In genomic region chr12:57646659-57647049, GRCh38 we compare ENCODE assay signal across 8 cellular contexts. TPM values are rescaled to one million over a fixed set of nuclear protein-coding genes. Genes with fewer than 3 reads are reported as not detected.
DNase-seq lines count a peak whose midpoint lies in the region; ATAC-seq, FAIRE-seq and TF ChIP-seq lines count a peak whose summit lies in the region.
"Not testable (repeated sequence)": the region's sequence is repeated elsewhere in the genome, so short reads cannot be mapped to it uniquely, and the experiment has no call there.
"Had no signal": no experiment of that assay in that cellular context is flagged by ENCODE, and none has a peak within 500 bp of the region (broad histone marks: within the 10 kb centered on the region; RNA-seq: fewer than 3 reads in every experiment).

No MANE protein-coding gene starts in this region.

- peak overlapping the region in 1 of 2 experiments; percentile 38; a peak in 1 of 4 replicates for H3K9ac ChIP-seq in K562 (ENCODE audit: insufficient read depth in 1 of 2, low read depth in 2 of 2, low read length in 2 of 2)

- CTCF ChIA-PET in K562 (lab: Yijun Ruan, JAX; ENCODE audit: low intra/inter-chr PET ratio): not testable (repeated sequence)

- POLR2A ChIA-PET in K562 (lab: Yijun Ruan, JAX): interaction anchor here (0.8 kb wide), 1 partner anchor 14 kb away, joined by 3 read pairs; no protein-coding TSS in a partner anchor

- TF ChIP-seq EP300 in K562 (IDR thresholded peaks at IDR 0.05; ENCODE audit: low read length): not testable (repeated sequence)

- H3K4me3 ChIP-seq in K562: not testable (repeated sequence)

- peak overlapping the region; percentile 86 for H2AFZ ChIP-seq in K562 (ENCODE audit: low read depth, low read length)

- H3K4me2 ChIP-seq in K562 (ENCODE audit: insufficient read depth, low read length): peak overlapping the region; percentile 60

- peak; percentile 72 for TF ChIP-seq POLR2A in K562 (conservative IDR thresholded peaks at IDR 0.05)

- not testable (repeated sequence) for H3K79me2 ChIP-seq in K562 (ENCODE audit: control insufficient read depth, insufficient read depth, low read length)

- WGBS in K562 (ENCODE audit: insufficient coverage, low coverage, missing lambda C conversion rate): no CpG with 5 or more reads among the region's 15 CpGs

- H3K36me3 ChIP-seq in K562 (ENCODE audit: control insufficient read depth, insufficient read depth, low read length): not testable (repeated sequence)

- BruUV-seq in K562 (replicated peaks; lab: Mats Ljungman, UMichigan): not testable (repeated sequence)

- not testable (repeated sequence) for H3K4me1 ChIP-seq in K562 (replicated peaks in 1 of 2; ENCODE audit: control insufficient read depth in 2 of 2, insufficient read depth in 2 of 2, low read length in 2 of 2)

- not testable (repeated sequence) for TF ChIP-seq RAD21 in K562 (CRISPR knock-in tag; conservative IDR thresholded peaks at IDR 0.05 in 1 of 2, IDR thresholded peaks at IDR 0.05 in 1 of 2)

- ATAC-seq in K562: not testable (repeated sequence)

- H4K20me1 ChIP-seq in K562 (replicated peaks; ENCODE audit: control insufficient read depth, insufficient read depth, low read length): not testable (repeated sequence)

- not testable (repeated sequence) for H3K27me3 ChIP-seq in K562 (ENCODE audit: control insufficient read depth in 2 of 2, insufficient read depth in 2 of 2, low read length in 2 of 2)

- H3K9me3 ChIP-seq in K562 (replicated peaks; ENCODE audit: control insufficient read depth, insufficient read depth, low read depth, low read length): not testable (repeated sequence)

- in situ Hi-C loops in K562 (cut with MboI): not testable (repeated sequence)

- not testable (repeated sequence) for FAIRE-seq in K562 (lab: Jason Lieb, UNC)

- not testable (repeated sequence) for H3K9me1 ChIP-seq in K562 (ENCODE audit: control insufficient read depth, insufficient read depth, low read length)

- TF ChIP-seq CTCF in K562 (IDR thresholded peaks at IDR 0.05 in 2 of 3, conservative IDR thresholded peaks at IDR 0.05 in 1 of 3; ENCODE audit: insufficient read depth in 2 of 3, low read depth in 1 of 3, low read length in 3 of 3): not testable (repeated sequence)

- peak overlapping the region; percentile 69 for H3K27ac ChIP-seq in K562 (ENCODE audit: extremely low read depth, low read depth, low read length)

- not testable (repeated sequence) for DNase-seq in K562 (ENCODE audit: extremely low read depth in 1 of 4, low spot score in 3 of 4)

- intact Hi-C loops in K562 (cut with micrococcal nuclease): not testable (repeated sequence)

RNA-seq across cellular contexts. Expression of gene B4GALNT1, which starts 13.7 kb away (rescaled TPM):
- 50.8 and 90.4 TPM in 2 replicates for total RNA-seq in K562 (2011; cell fraction: chromatin; rRNA removed; ENCODE audit: low replicate concordance)
- 64.4 and 74.2 TPM in 2 replicates for total RNA-seq in K562 (2011; cell fraction: nucleolus; rRNA removed)
- total RNA-seq in K562 (2011; cell fraction: nucleoplasm; rRNA removed): 62.8 and 71.3 TPM in 2 replicates
- 18.3 and 21.8 TPM in 2 replicates for total RNA-seq in K562 (2014; rRNA removed)
- 5.9 and 7.7 TPM in 2 replicates for total RNA-seq in K562 (2014; rRNA removed; fragmentation: Illumina TruSeq; extraction: Trizol)
- total RNA-seq in K562 (2015; rRNA removed; fragmentation: Illumina TruSeq; extraction: Trizol): 9.8 and 9.9 TPM in 2 replicates
- total RNA-seq in K562 (2021): 26.3 and 32.2 TPM in 2 replicates
- polyA plus RNA-seq in K562 (2011; rRNA removed): 7.3 and 12.2 TPM in 2 replicates
- polyA plus RNA-seq in K562 (2011; cell fraction: cytosol; rRNA removed): 7.6 and 15.8 TPM in 2 replicates
- 63.0 and 75.2 TPM in 2 replicates for polyA plus RNA-seq in K562 (2011; cell fraction: nucleus; rRNA removed)
- polyA plus RNA-seq in K562 (2012): 14.4 and 26.8 TPM in 2 replicates
- 17.4 and 17.5 TPM in 2 replicates for polyA plus RNA-seq in K562 (2014; fragmentation: Illumina TruSeq; extraction: Trizol)
- 1 to 10 TPM; 1.0 to 1.7 TPM for polyA plus RNA-seq in K562 (2014; fragmentation: Nextera tagmentation; extraction: Ambion mirVana)
- 20.6 and 21.0 TPM in 2 replicates for polyA plus RNA-seq in K562 (2014; rRNA removed)
- 6.4 and 6.5 TPM in 2 replicates for polyA minus RNA-seq in K562 (2011; rRNA and poly(A)+ RNA removed)
- polyA minus RNA-seq in K562 (2011; cell fraction: cytosol; rRNA and poly(A)+ RNA removed): 5.6 and 11.6 TPM in 2 replicates
- 28.7 and 34.7 TPM in 2 replicates for polyA minus RNA-seq in K562 (2011; cell fraction: nucleus; rRNA and poly(A)+ RNA removed)
- total RNA-seq: CD4-positive, alpha-beta memory T cell; CD4-positive, alpha-beta T cell; CD4-positive, CD25-positive, alpha-beta regulatory T cell; CD8-positive, alpha-beta T cell had no signal
- polyA plus RNA-seq: CD14-positive monocyte; CD4-positive, alpha-beta memory T cell; CD4-positive, CD25-positive, alpha-beta regulatory T cell; CD8-positive, alpha-beta memory T cell had no signal

RNA-seq across cellular contexts. Expression of gene ARHGEF25, which starts 35.4 kb away (rescaled TPM):
- total RNA-seq in K562 (2011; cell fraction: chromatin; rRNA removed; ENCODE audit: low replicate concordance): 50.1 and 109 TPM in 2 replicates
- 60.5 and 65.7 TPM in 2 replicates for total RNA-seq in K562 (2011; cell fraction: nucleolus; rRNA removed)
- total RNA-seq in K562 (2011; cell fraction: nucleoplasm; rRNA removed): 44.0 and 54.3 TPM in 2 replicates
- total RNA-seq in K562 (2014; rRNA removed): 11.6 and 18.6 TPM in 2 replicates
- 7.5 and 9.2 TPM in 2 replicates for total RNA-seq in K562 (2014; rRNA removed; fragmentation: Illumina TruSeq; extraction: Trizol)
- total RNA-seq in K562 (2015; rRNA removed; fragmentation: Illumina TruSeq; extraction: Trizol): 4.9 and 6.1 TPM in 2 replicates
- total RNA-seq in K562 (2021): 13.6 and 15.0 TPM in 2 replicates
- 13.3 and 18.1 TPM in 2 replicates for polyA plus RNA-seq in K562 (2011; rRNA removed)
- 8.7 and 11.6 TPM in 2 replicates for polyA plus RNA-seq in K562 (2011; cell fraction: cytosol; rRNA removed)
- polyA plus RNA-seq in K562 (2011; cell fraction: nucleus; rRNA removed): 115 and 121 TPM in 2 replicates
- polyA plus RNA-seq in K562 (2012): 13.4 and 18.0 TPM in 2 replicates
- 14.1 and 14.9 TPM in 2 replicates for polyA plus RNA-seq in K562 (2014; fragmentation: Illumina TruSeq; extraction: Trizol)
- 1 to 10 TPM in 1 of 2 experiments, under 1 TPM in 1; 0.13 to 1.4 TPM for polyA plus RNA-seq in K562 (2014; fragmentation: Nextera tagmentation; extraction: Ambion mirVana)
- polyA plus RNA-seq in K562 (2014; rRNA removed): 16.0 and 17.3 TPM in 2 replicates
- 6.2 and 7.1 TPM in 2 replicates for polyA minus RNA-seq in K562 (2011; rRNA and poly(A)+ RNA removed)
- 2.8 TPM in 2 replicates for polyA minus RNA-seq in K562 (2011; cell fraction: cytosol; rRNA and poly(A)+ RNA removed)
- 10.5 and 16.6 TPM in 2 replicates for polyA minus RNA-seq in K562 (2011; cell fraction: nucleus; rRNA and poly(A)+ RNA removed)
- total RNA-seq: B cell had no signal
- polyA plus RNA-seq: CD14-positive monocyte; CD4-positive, alpha-beta memory T cell; CD4-positive, CD25-positive, alpha-beta regulatory T cell; CD8-positive, alpha-beta memory T cell had no signal

RNA-seq across cellular contexts. Expression of gene DTX3, which starts 42.0 kb away (rescaled TPM):
- 0.44 and 0.72 TPM in 2 replicates for total RNA-seq in K562 (2011; cell fraction: chromatin; rRNA removed; ENCODE audit: low replicate concordance)
- total RNA-seq in K562 (2011; cell fraction: nucleolus; rRNA removed): 0.13 TPM in 1 of 2 replicates, not detected in the other
- 0.29 and 1.1 TPM in 2 replicates for total RNA-seq in K562 (2011; cell fraction: nucleoplasm; rRNA removed)
- total RNA-seq in K562 (2014; rRNA removed) (not detected in 2 replicates), K562 (2014; rRNA removed; fragmentation: Illumina TruSeq; extraction: Trizol) (not detected in 2 replicates), K562 (2015; rRNA removed; fragmentation: Illumina TruSeq; extraction: Trizol) (not detected in 2 replicates), K562 (2021) (0.09 TPM in 1 of 2 replicates, not detected in the other)
- polyA plus RNA-seq in K562 (2011; rRNA removed) (0.15 TPM in 1 of 2 replicates, not detected in the other), K562 (2014; fragmentation: Illumina TruSeq; extraction: Trizol) (not detected in 2 replicates), K562 (2014; fragmentation: Nextera tagmentation; extraction: Ambion mirVana) (under 1 TPM; 0.03 to 0.06 TPM), K562 (2014; rRNA removed) (not detected in 2 replicates)
- 0.03 and 0.04 TPM in 2 replicates for polyA plus RNA-seq in K562 (2011; cell fraction: cytosol; rRNA removed)
- polyA plus RNA-seq in K562 (2011; cell fraction: nucleus; rRNA removed): 0.53 and 0.62 TPM in 2 replicates
- 0.05 TPM in 1 of 2 replicates, not detected in the other for polyA plus RNA-seq in K562 (2012)
- not detected in 2 replicates for polyA minus RNA-seq in K562 (2011; rRNA and poly(A)+ RNA removed)
- polyA minus RNA-seq in K562 (2011; cell fraction: cytosol; rRNA and poly(A)+ RNA removed): not detected in 2 replicates
- polyA minus RNA-seq in K562 (2011; cell fraction: nucleus; rRNA and poly(A)+ RNA removed): 0.13 TPM in 1 of 2 replicates, not detected in the other

RNA-seq across cellular contexts. Expression of gene OS9, which starts 47.3 kb away (rescaled TPM):
- total RNA-seq in K562 (2011; cell fraction: chromatin; rRNA removed; ENCODE audit: low replicate concordance): 197 and 263 TPM in 2 replicates
- total RNA-seq in K562 (2011; cell fraction: nucleolus; rRNA removed): 185 and 199 TPM in 2 replicates
- 161 and 189 TPM in 2 replicates for total RNA-seq in K562 (2011; cell fraction: nucleoplasm; rRNA removed)
- total RNA-seq in K562 (2014; rRNA removed) (88.5 and 93.7 TPM in 2 replicates), K562 (2014; rRNA removed; fragmentation: Illumina TruSeq; extraction: Trizol) (71.3 and 77.4 TPM in 2 replicates), K562 (2015; rRNA removed; fragmentation: Illumina TruSeq; extraction: Trizol) (90.2 and 97.8 TPM in 2 replicates), K562 (2021) (85.4 and 89.5 TPM in 2 replicates)
- polyA plus RNA-seq in K562 (2011; rRNA removed) (84.0 and 113 TPM in 2 replicates), K562 (2014; fragmentation: Illumina TruSeq; extraction: Trizol) (93.3 and 105 TPM in 2 replicates), K562 (2014; fragmentation: Nextera tagmentation; extraction: Ambion mirVana) (1 to 10 TPM; 4.6 to 7.9 TPM), K562 (2014; rRNA removed) (89.0 and 102 TPM in 2 replicates)
- polyA plus RNA-seq in K562 (2011; cell fraction: cytosol; rRNA removed): 96.9 and 176 TPM in 2 replicates
- 254 and 358 TPM in 2 replicates for polyA plus RNA-seq in K562 (2011; cell fraction: nucleus; rRNA removed)
- polyA plus RNA-seq in K562 (2012): 145 and 222 TPM in 2 replicates
- polyA minus RNA-seq in K562 (2011; rRNA and poly(A)+ RNA removed): 130 and 134 TPM in 2 replicates
- 33.0 and 35.3 TPM in 2 replicates for polyA minus RNA-seq in K562 (2011; cell fraction: cytosol; rRNA and poly(A)+ RNA removed)
- polyA minus RNA-seq in K562 (2011; cell fraction: nucleus; rRNA and poly(A)+ RNA removed): 41.7 and 80.5 TPM in 2 replicates

RNA-seq across cellular contexts. Expression of gene PIP4K2C, which starts 55.7 kb away (rescaled TPM):
- total RNA-seq in K562 (2011; cell fraction: chromatin; rRNA removed; ENCODE audit: low replicate concordance): 28.9 and 41.5 TPM in 2 replicates
- total RNA-seq in K562 (2011; cell fraction: nucleolus; rRNA removed): 20.9 and 21.7 TPM in 2 replicates
- total RNA-seq in K562 (2011; cell fraction: nucleoplasm; rRNA removed): 26.5 and 30.7 TPM in 2 replicates
- total RNA-seq in K562 (2014; rRNA removed) (13.8 and 20.7 TPM in 2 replicates), K562 (2014; rRNA removed; fragmentation: Illumina TruSeq; extraction: Trizol) (18.3 and 19.9 TPM in 2 replicates), K562 (2015; rRNA removed; fragmentation: Illumina TruSeq; extraction: Trizol) (18.0 and 22.3 TPM in 2 replicates), K562 (2021) (28.8 and 29.3 TPM in 2 replicates)
- polyA plus RNA-seq in K562 (2011; rRNA removed) (31.3 and 31.4 TPM in 2 replicates), K562 (2014; fragmentation: Illumina TruSeq; extraction: Trizol) (39.5 and 41.4 TPM in 2 replicates), K562 (2014; fragmentation: Nextera tagmentation; extraction: Ambion mirVana) (10 to 100 TPM in 1 of 2 experiments, 1 to 10 TPM in 1; 9.0 to 10.8 TPM), K562 (2014; rRNA removed) (18.5 and 25.8 TPM in 2 replicates)
- polyA plus RNA-seq in K562 (2011; cell fraction: cytosol; rRNA removed): 16.1 and 24.3 TPM in 2 replicates
- polyA plus RNA-seq in K562 (2011; cell fraction: nucleus; rRNA removed): 42.4 and 45.7 TPM in 2 replicates
- 23.2 and 26.6 TPM in 2 replicates for polyA plus RNA-seq in K562 (2012)
- polyA minus RNA-seq in K562 (2011; rRNA and poly(A)+ RNA removed): 20.2 and 21.0 TPM in 2 replicates
- 9.1 and 18.2 TPM in 2 replicates for polyA minus RNA-seq in K562 (2011; cell fraction: cytosol; rRNA and poly(A)+ RNA removed)
- 6.7 and 9.2 TPM in 2 replicates for polyA minus RNA-seq in K562 (2011; cell fraction: nucleus; rRNA and poly(A)+ RNA removed)
